ENCODE assay signal across 16 cellular contexts in the genomic region with DNA sequence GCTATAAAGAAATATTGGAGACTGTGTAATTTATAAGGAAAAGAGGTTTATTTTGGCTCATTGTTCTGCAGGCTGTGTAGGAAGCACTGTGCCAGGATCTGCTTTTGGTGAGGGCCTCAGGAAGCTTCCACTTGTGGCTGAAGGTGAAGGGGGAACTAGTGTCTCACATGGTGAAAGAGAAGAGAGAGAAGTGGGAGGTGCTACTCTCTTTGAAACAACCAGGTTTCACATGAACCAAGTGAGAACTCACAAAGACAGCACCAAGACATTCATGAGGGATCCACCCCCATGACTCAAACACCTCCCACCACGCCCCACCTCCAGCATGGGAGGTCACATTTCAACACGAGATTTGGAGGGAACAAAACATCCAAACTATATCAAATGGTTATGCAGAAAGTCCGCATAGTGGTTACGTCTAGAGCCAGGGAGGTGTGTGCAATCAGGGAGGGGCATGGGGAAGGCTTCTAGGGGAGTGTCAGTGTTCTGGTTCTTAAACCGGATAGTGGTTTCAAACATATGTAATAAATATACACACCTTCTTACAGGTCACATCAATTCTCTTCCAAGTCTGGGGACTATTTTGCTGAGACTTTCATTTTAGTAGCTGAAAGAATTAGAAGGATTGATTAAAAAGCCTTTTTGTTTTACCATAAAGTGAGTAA.
"Had no signal": no experiment of that assay in that cellular context is flagged by ENCODE, and none has a peak within 500 bp of the region (broad histone marks: within the 10 kb centered on the region; RNA-seq: fewer than 3 reads in every experiment).

No MANE protein-coding gene starts in this region.

- H3K27ac ChIP-seq: colonic mucosa, neural progenitor cell, pancreas, testis had no signal

- H3K36me3 Mint-ChIP-seq: activated CD4-positive, alpha-beta memory T cell treated with anti-CD3 and anti-CD28 coated beads for 36 hours had no signal

- H3K9ac ChIP-seq: neural progenitor cell had no signal

- H3K4me1 ChIP-seq: colonic mucosa, testis had no signal

- DNase-seq: activated CD4-positive, alpha-beta memory T cell treated with anti-CD3 and anti-CD28 coated beads for 36 hours; activated CD4-positive, alpha-beta T cell treated with anti-CD3 and anti-CD28 coated beads for 1 hour; activated CD8-positive, alpha-beta memory T cell treated with anti-CD3 and anti-CD28 coated beads, Interleukin-2, amount 50 U/mL, for 4 hours; activated T-cell treated with anti-CD3 and anti-CD28 coated beads, Interleukin-2, amount 50 U/mL, for 72 hours; colonic mucosa; effector CD4-positive, alpha-beta T cell; foreskin melanocyte; kidney; left ventricle myocardium superior; pancreas; stimulated activated CD4-positive, alpha-beta T cell treated with anti-CD3 and anti-CD28 coated beads, Interleukin-4, amount 100 ng/mL, for 24 hours; testis had no signal

- H3K27me3 ChIP-seq: ascending aorta, colonic mucosa, neural progenitor cell, pancreas, testis had no signal

- H3K4me3 ChIP-seq: ascending aorta, colonic mucosa, neural progenitor cell, pancreas, testis had no signal

- H2AFZ ChIP-seq: neural progenitor cell had no signal

- H3K27ac Mint-ChIP-seq: activated CD4-positive, alpha-beta memory T cell treated with anti-CD3 and anti-CD28 coated beads for 36 hours; activated T-cell treated with anti-CD3 and anti-CD28 coated beads, Interleukin-2, amount 50 U/mL, for 72 hours; neural progenitor cell; stimulated activated naive CD8-positive, alpha-beta T cell treated with anti-CD3 and anti-CD28 coated beads, Interleukin-15, Interleukin-2, amounts not matched to agents 100 ng/mL and 50 ng/mL, for 24 hours; T-helper 2 cell treated with Interferon-gamma antibody and Interleukin-4, amounts not matched to agents 5 μg/mL and 100 μg/mL, for 36 hours had no signal

- H3K27me3 Mint-ChIP-seq: stimulated activated naive CD8-positive, alpha-beta T cell treated with anti-CD3 and anti-CD28 coated beads, Interleukin-15, Interleukin-2, amounts not matched to agents 100 ng/mL and 50 ng/mL, for 24 hours had no signal

- H3K4me3 Mint-ChIP-seq: activated CD4-positive, alpha-beta memory T cell treated with anti-CD3 and anti-CD28 coated beads for 36 hours; activated T-cell treated with anti-CD3 and anti-CD28 coated beads, Interleukin-2, amount 50 U/mL, for 72 hours; neural progenitor cell; stimulated activated naive CD8-positive, alpha-beta T cell treated with anti-CD3 and anti-CD28 coated beads, Interleukin-15, Interleukin-2, amounts not matched to agents 100 ng/mL and 50 ng/mL, for 24 hours; T-helper 2 cell treated with Interferon-gamma antibody and Interleukin-4, amounts not matched to agents 5 μg/mL and 100 μg/mL, for 36 hours had no signal

- H3K36me3 ChIP-seq: ascending aorta, colonic mucosa, neural progenitor cell, pancreas had no signal

- H3K9me3 ChIP-seq: ascending aorta, colonic mucosa, pancreas, testis had no signal
